Comparison of ENCODE assay signal across 8 cellular contexts in the genomic region with DNA sequence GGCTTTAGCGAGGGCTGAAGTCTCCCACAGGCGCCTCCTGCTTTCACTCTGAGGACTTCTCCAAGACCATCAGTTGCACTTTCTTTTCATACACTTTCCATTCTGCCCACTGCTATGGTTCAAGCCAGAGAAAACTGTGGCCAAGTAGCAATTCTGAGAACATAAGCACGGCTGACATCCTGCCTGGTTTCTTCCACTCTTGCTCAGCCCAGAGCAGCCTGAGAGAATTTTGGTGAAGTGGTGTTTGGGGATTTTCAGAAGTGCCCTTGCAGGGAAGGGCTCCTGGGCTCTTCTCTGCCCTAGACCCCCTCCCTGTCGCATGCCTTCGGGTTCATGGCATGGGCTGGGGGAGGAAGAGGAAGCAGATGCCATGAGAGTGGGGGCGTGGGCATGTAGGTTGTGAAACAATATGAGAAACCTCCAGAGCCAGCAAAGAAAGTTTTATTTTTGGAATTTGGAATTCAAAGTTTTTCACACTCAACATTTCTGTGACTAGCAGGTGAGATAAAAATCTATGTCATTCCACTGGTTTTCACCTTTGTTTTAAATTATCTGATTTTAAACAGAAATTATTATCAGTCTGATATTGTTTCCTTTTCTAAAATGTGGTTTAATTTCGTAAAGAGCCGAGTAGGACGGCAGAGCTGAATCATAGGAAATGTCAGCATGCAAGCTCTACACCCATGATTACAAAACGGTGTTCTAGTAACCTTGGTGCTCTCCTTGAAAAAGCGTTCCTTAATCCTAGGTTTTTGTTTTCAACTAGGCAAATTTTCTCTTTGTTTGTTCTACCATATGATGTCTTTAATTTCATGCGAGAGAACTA.
A peak's percentile ranks its signal among the peaks of the same experiment; 100 is the strongest.
DNase-seq lines count a peak whose midpoint lies in the region; ATAC-seq lines count a peak whose summit lies in the region.

No MANE protein-coding gene starts in this region.

- DNase-seq in activated CD4-positive, alpha-beta T cell treated with anti-CD3 and anti-CD28 coated beads, Interleukin-2, amount 50 U/mL, for 48 hours, result peak; percentile 52 to 60
- DNase-seq in globus pallidus (ENCODE audit: low spot score), result peak; percentile 58
- DNase-seq in stimulated activated CD4-positive, alpha-beta T cell treated with anti-CD3 and anti-CD28 coated beads, Interleukin-4, amount 100 ng/mL, for 4 hours, result peak; percentile 52 to 74
- DNase-seq in NCI-H2107 treated with DMSO at 0.1 percent for 48 hours (lab: John Stamatoyannopoulos, UW; ENCODE audit: unreplicated experiment), result no peak
- DNase-seq in germinal center (ENCODE audit: low spot score), result no peak
- DNase-seq in cerebellar cortex (ENCODE audit: low spot score), result no peak
- no peak for DNase-seq in HuH-7.5 (ENCODE audit: low spot score)

- peak; percentile 68 for ATAC-seq in GM19351 (IDR thresholded peaks at IDR 0.05; ENCODE audit: unreplicated experiment)

Comparison
In these comparisons a context has a peak if more than half of its experiments do, and no peak if none do; other contexts are left out.
1. DNase-seq: peak in activated CD4-positive, alpha-beta T cell treated with anti-CD3 and anti-CD28 coated beads, Interleukin-2, amount 50 U/mL, for 48 hours (2 of 2), globus pallidus (single experiment) and stimulated activated CD4-positive, alpha-beta T cell treated with anti-CD3 and anti-CD28 coated beads, Interleukin-4, amount 100 ng/mL, for 4 hours (2 of 2); none in NCI-H2107 treated with DMSO at 0.1 percent for 48 hours (single experiment), germinal center (single experiment), cerebellar cortex (single experiment) and HuH-7.5 (single experiment).